23 cellular contexts compared by ENCODE assay signal in genomic region chr9:37923796-37924430, GRCh38.
"Had no signal": no experiment of that assay in that cellular context is flagged by ENCODE, and none has a peak within 500 bp of the region (broad histone marks: within the 10 kb centered on the region; RNA-seq: fewer than 3 reads in every experiment).

No MANE protein-coding gene starts in this region.

- FAIRE-seq: colon, endometrium, frontal cortex, kidney had no signal

- H3K9me3 Mint-ChIP-seq: activated CD4-positive, alpha-beta memory T cell treated with anti-CD3 and anti-CD28 coated beads, Interleukin-2, amount 10 ng/mL, durations not matched to agents 7 days and 5 days; activated naive CD8-positive, alpha-beta T cell treated with anti-CD3 and anti-CD28 coated beads, Interleukin-2, amount 10 ng/mL, durations not matched to agents 7 days and 5 days; nephron; stimulated activated effector memory CD8-positive, alpha-beta T cell treated with anti-CD3 and anti-CD28 coated beads, Interleukin-12 subunit alpha, Interleukin-12 subunit beta, amount 100 ng/mL, for 72 hours; T-cell had no signal

- H3K27me3 Mint-ChIP-seq: activated CD4-positive, alpha-beta memory T cell treated with anti-CD3 and anti-CD28 coated beads, Interleukin-2, amount 10 ng/mL, durations not matched to agents 7 days and 5 days; activated CD8-positive, alpha-beta memory T cell treated with anti-CD3 and anti-CD28 coated beads, Interleukin-2, amount 10 ng/mL, durations not matched to agents 7 days and 5 days; progenitor cell of endocrine pancreas had no signal

- ATAC-seq: activated CD8-positive, alpha-beta memory T cell treated with anti-CD3 and anti-CD28 coated beads, Interleukin-2, amount 10 ng/mL, durations not matched to agents 7 days and 5 days; left lobe of liver; stimulated activated effector memory CD8-positive, alpha-beta T cell treated with anti-CD3 and anti-CD28 coated beads, Interleukin-12 subunit alpha, Interleukin-12 subunit beta, amount 100 ng/mL, for 72 hours; T-cell had no signal

- H3K4me3 ChIP-seq: right atrium auricular region, skin epidermis, testis, upper lobe of left lung had no signal

- H3K27ac Mint-ChIP-seq: activated CD4-positive, alpha-beta memory T cell treated with anti-CD3 and anti-CD28 coated beads, Interleukin-2, amount 10 ng/mL, durations not matched to agents 7 days and 5 days; activated CD8-positive, alpha-beta memory T cell treated with anti-CD3 and anti-CD28 coated beads, Interleukin-2, amount 10 ng/mL, durations not matched to agents 7 days and 5 days; activated naive CD8-positive, alpha-beta T cell treated with anti-CD3 and anti-CD28 coated beads, Interleukin-2, amount 10 ng/mL, durations not matched to agents 7 days and 5 days; nephron; progenitor cell of endocrine pancreas; stimulated activated effector memory CD8-positive, alpha-beta T cell treated with anti-CD3 and anti-CD28 coated beads, Interleukin-12 subunit alpha, Interleukin-12 subunit beta, amount 100 ng/mL, for 72 hours; T-cell had no signal

- H3K27me3 ChIP-seq: right atrium auricular region, testis, upper lobe of left lung had no signal

- H3K4me1 ChIP-seq: testis had no signal

- H3K36me3 Mint-ChIP-seq: activated CD8-positive, alpha-beta memory T cell treated with anti-CD3 and anti-CD28 coated beads, Interleukin-2, amount 10 ng/mL, durations not matched to agents 7 days and 5 days; activated naive CD8-positive, alpha-beta T cell treated with anti-CD3 and anti-CD28 coated beads, Interleukin-2, amount 10 ng/mL, durations not matched to agents 7 days and 5 days; stimulated activated effector memory CD8-positive, alpha-beta T cell treated with anti-CD3 and anti-CD28 coated beads, Interleukin-12 subunit alpha, Interleukin-12 subunit beta, amount 100 ng/mL, for 72 hours; T-cell had no signal

- H3K4me1 Mint-ChIP-seq: T-cell had no signal

- H3K27ac ChIP-seq: skin epidermis, testis, upper lobe of left lung had no signal

- H3K4me3 Mint-ChIP-seq: activated CD4-positive, alpha-beta memory T cell treated with anti-CD3 and anti-CD28 coated beads, Interleukin-2, amount 10 ng/mL, durations not matched to agents 7 days and 5 days; activated CD8-positive, alpha-beta memory T cell treated with anti-CD3 and anti-CD28 coated beads, Interleukin-2, amount 10 ng/mL, durations not matched to agents 7 days and 5 days; activated naive CD8-positive, alpha-beta T cell treated with anti-CD3 and anti-CD28 coated beads, Interleukin-2, amount 10 ng/mL, durations not matched to agents 7 days and 5 days; nephron; stimulated activated effector memory CD8-positive, alpha-beta T cell treated with anti-CD3 and anti-CD28 coated beads, Interleukin-12 subunit alpha, Interleukin-12 subunit beta, amount 100 ng/mL, for 72 hours; T-cell had no signal

- DNase-seq: activated CD4-positive, alpha-beta memory T cell treated with anti-CD3 and anti-CD28 coated beads, Interleukin-2, amount 10 ng/mL, durations not matched to agents 7 days and 5 days; activated CD4-positive, alpha-beta T cell treated with anti-CD3 and anti-CD28 coated beads for 48 hours; activated CD4-positive, CD25-positive, alpha-beta regulatory T cell; activated CD8-positive, alpha-beta memory T cell treated with anti-CD3 and anti-CD28 coated beads, Interleukin-2, amount 10 ng/mL, durations not matched to agents 7 days and 5 days; activated naive CD4-positive, alpha-beta T cell treated with Interleukin-2 at 50 U/mL for 16 hours; activated naive CD8-positive, alpha-beta T cell treated with anti-CD3 and anti-CD28 coated beads, Interleukin-2, amount 10 ng/mL, durations not matched to agents 7 days and 5 days; amygdala; erythroblast; kidney; midbrain; stimulated activated CD4-positive, alpha-beta T cell treated with anti-CD3 and anti-CD28 coated beads, Interleukin-4, amount 100 ng/mL, for 1 hour; T-cell; testis; upper lobe of left lung had no signal

- H3K9me3 ChIP-seq: right atrium auricular region, testis, upper lobe of left lung had no signal
